12 cellular contexts compared by ENCODE assay signal in genomic region chr5:178357127-178357526, GRCh38.
A peak's percentile ranks its signal among the peaks of the same experiment; 100 is the strongest.
DNase-seq lines count a peak whose midpoint lies in the region; ATAC-seq and TF ChIP-seq lines count a peak whose summit lies in the region.
"Had no signal": no experiment of that assay in that cellular context is flagged by ENCODE, and none has a peak within 500 bp of the region (broad histone marks: within the 10 kb centered on the region; RNA-seq: fewer than 3 reads in every experiment).

No MANE protein-coding gene starts in this region.

- peaks cover 8 to 11% of the 10 kb centered on the region in 2 donors for H3K27me3 Mint-ChIP-seq in natural killer cell (ENCODE audit: low read depth in 2 of 2)

- no peak overlapping the region for H3K27ac Mint-ChIP-seq in natural killer cell
- H3K27ac Mint-ChIP-seq: activated CD8-positive, alpha-beta memory T cell treated with anti-CD3 and anti-CD28 coated beads, Interleukin-2, amount 10 ng/mL, durations not matched to agents 7 days and 5 days had no signal

- ATAC-seq in left cardiac atrium (peak in 1 of 2 donors; percentile 65), natural killer cell (peak in 2 of 3 donors; percentile 34 to 65), GM21786 (IDR thresholded peaks at IDR 0.05; ENCODE audit: unreplicated experiment) (no peak)
- ATAC-seq: activated CD8-positive, alpha-beta memory T cell treated with anti-CD3 and anti-CD28 coated beads, Interleukin-2, amount 10 ng/mL, durations not matched to agents 7 days and 5 days had no signal

- no peak for TF ChIP-seq CTCF in natural killer cell (IDR thresholded peaks at IDR 0.05)
- no peak for TF ChIP-seq CTCF in brain microvascular endothelial cell (IDR thresholded peaks at IDR 0.05; ENCODE audit: low read depth, low read length, missing control alignments)
- no peak for TF ChIP-seq CTCF in colonic mucosa (IDR thresholded peaks at IDR 0.05)

- no peaks in the 10 kb centered on the region for H3K9me3 Mint-ChIP-seq in natural killer cell

- intact Hi-C loops in left cardiac atrium (cut with DNase I): no loop called here
- intact Hi-C loops in natural killer cell (cut with micrococcal nuclease): no loop called here
- intact Hi-C loops in colonic mucosa (cut with DNase I): no loop called here

- peaks cover 0 to 22% of the 10 kb centered on the region in 2 donors for H3K4me1 Mint-ChIP-seq in natural killer cell
- H3K4me1 Mint-ChIP-seq: activated CD8-positive, alpha-beta memory T cell treated with anti-CD3 and anti-CD28 coated beads, Interleukin-2, amount 10 ng/mL, durations not matched to agents 7 days and 5 days had no signal

- no peak overlapping the region for H3K9ac ChIP-seq in colonic mucosa (ENCODE audit: low read depth in 2 of 2, low read length in 2 of 2)

- H3K4me1 ChIP-seq in colonic mucosa: no peaks in the 10 kb centered on the region

- H3K36me3 Mint-ChIP-seq in natural killer cell: no peaks in the 10 kb centered on the region
- H3K36me3 Mint-ChIP-seq: activated CD8-positive, alpha-beta memory T cell treated with anti-CD3 and anti-CD28 coated beads, Interleukin-2, amount 10 ng/mL, durations not matched to agents 7 days and 5 days had no signal

- DNase-seq in Ammon's horn (ENCODE audit: low spot score) (peak; percentile 25), SKM-1 treated with dmso at 0.1 percent for 144 hours (lab: John Stamatoyannopoulos, UW; ENCODE audit: unreplicated experiment) (peak; percentile 43), left cardiac atrium (peak; percentile 57), natural killer cell (no peak), brain microvascular endothelial cell (no peak), SIG-M5 (lab: John Stamatoyannopoulos, UW) (no peak), colonic mucosa (no peak)
- DNase-seq: activated CD8-positive, alpha-beta memory T cell treated with anti-CD3 and anti-CD28 coated beads, Interleukin-2, amount 10 ng/mL, durations not matched to agents 7 days and 5 days; NCI-H1105 treated with DMSO at 0.1 percent for 48 hours; stimulated activated naive CD8-positive, alpha-beta T cell treated with anti-CD3 and anti-CD28 coated beads, Interleukin-15, amount 100 ng/mL, for 72 hours; T1000 had no signal

- H3K4me3 ChIP-seq in brain microvascular endothelial cell (ENCODE audit: low read depth, low read length) (no peak overlapping the region), colonic mucosa (no peak overlapping the region)

- H3K27ac ChIP-seq in brain microvascular endothelial cell (no peak overlapping the region), colonic mucosa (no peak overlapping the region)

- H3K4me3 Mint-ChIP-seq in natural killer cell: no peak overlapping the region
- H3K4me3 Mint-ChIP-seq: activated CD8-positive, alpha-beta memory T cell treated with anti-CD3 and anti-CD28 coated beads, Interleukin-2, amount 10 ng/mL, durations not matched to agents 7 days and 5 days had no signal

- H3K36me3 ChIP-seq in brain microvascular endothelial cell (replicated peaks) (no peaks in the 10 kb centered on the region), colonic mucosa (no peaks in the 10 kb centered on the region)

- H3K27me3 ChIP-seq in brain microvascular endothelial cell (replicated peaks): no peaks in the 10 kb centered on the region
- no peaks in the 10 kb centered on the region for H3K27me3 ChIP-seq in colonic mucosa

- in situ Hi-C loops in brain microvascular endothelial cell (cut with HindIII; ENCODE audit: low pct_ligation_motif_present, low sequenced_read_pairs): no loop called here

- H3K9me3 ChIP-seq in colonic mucosa: no peaks in the 10 kb centered on the region

Comparison
In these comparisons a context has a peak if more than half of its experiments do, and no peak if none do; other contexts are left out.
1. DNase-seq: peak in Ammon's horn (single experiment), SKM-1 treated with dmso at 0.1 percent for 144 hours (single experiment) and left cardiac atrium (single experiment); none in natural killer cell (single experiment), brain microvascular endothelial cell (single experiment), SIG-M5 (single experiment) and colonic mucosa (single experiment).